12 cellular contexts compared by ENCODE assay signal in the genomic region with DNA sequence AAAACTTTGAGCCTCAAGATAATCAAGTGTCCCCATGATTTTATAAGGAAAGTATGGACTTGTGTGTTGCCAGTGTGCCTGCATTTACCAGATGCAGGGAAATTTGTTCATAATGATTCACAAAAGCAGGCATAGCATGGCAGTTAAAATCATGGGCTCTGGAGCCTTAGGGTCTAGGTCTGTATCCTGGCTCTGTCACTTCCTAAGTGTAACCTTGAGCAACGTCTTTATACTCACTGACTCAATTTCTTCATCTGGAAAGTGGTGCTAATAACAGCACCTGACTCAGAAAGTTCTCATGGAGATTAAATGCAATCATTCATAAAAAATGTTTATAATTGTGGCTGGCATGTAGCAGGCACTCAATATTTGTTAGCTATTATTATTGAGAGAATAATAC.
"Had no signal": no experiment of that assay in that cellular context is flagged by ENCODE, and none has a peak within 500 bp of the region (broad histone marks: within the 10 kb centered on the region; RNA-seq: fewer than 3 reads in every experiment).

No MANE protein-coding gene starts in this region.

- DNase-seq: activated CD4-positive, alpha-beta memory T cell treated with anti-CD3 and anti-CD28 coated beads for 36 hours; activated CD4-positive, alpha-beta T cell treated with anti-CD3 and anti-CD28 coated beads for 36 hours; activated CD8-positive, alpha-beta memory T cell treated with anti-CD3 and anti-CD28 coated beads, Interleukin-2, amount 10 ng/mL, durations not matched to agents 7 days and 5 days; activated naive CD4-positive, alpha-beta T cell treated with anti-CD3 and anti-CD28 coated beads for 36 hours; activated T-cell treated with anti-CD3 and anti-CD28 coated beads, Interleukin-2, amount 50 U/mL, for 1 hour; heart left ventricle; immature natural killer cell; sigmoid colon; stimulated activated CD4-positive, alpha-beta T cell treated with anti-CD3 and anti-CD28 coated beads, Interleukin-1b, Interleukin-23, amount 100 ng/mL, for 48 hours; stomach; T-helper 1 cell had no signal

- H3K4me3 ChIP-seq: heart left ventricle, lung, sigmoid colon, stomach had no signal

- H3K27ac ChIP-seq: heart left ventricle, sigmoid colon, stomach had no signal

- ATAC-seq: activated CD4-positive, alpha-beta T cell treated with anti-CD3 and anti-CD28 coated beads for 36 hours; activated CD8-positive, alpha-beta memory T cell treated with anti-CD3 and anti-CD28 coated beads, Interleukin-2, amount 10 ng/mL, durations not matched to agents 7 days and 5 days; heart left ventricle had no signal

- H3K9me3 ChIP-seq: sigmoid colon, stomach had no signal

- H3K27me3 ChIP-seq: heart left ventricle, sigmoid colon, stomach had no signal

- H3K36me3 ChIP-seq: sigmoid colon, stomach had no signal
